In genomic region chr15:52789008-52789600, GRCh38 we compare ENCODE assay signal across 10 cellular contexts. TPM values are rescaled to one million over a fixed set of nuclear protein-coding genes. Genes with fewer than 3 reads are reported as not detected.
DNase-seq lines count a peak whose midpoint lies in the region; ATAC-seq, FAIRE-seq and TF ChIP-seq lines count a peak whose summit lies in the region.
"Had no signal": no experiment of that assay in that cellular context is flagged by ENCODE, and none has a peak within 500 bp of the region (broad histone marks: within the 10 kb centered on the region; RNA-seq: fewer than 3 reads in every experiment).

No MANE protein-coding gene starts in this region.

- CTCF ChIA-PET in OCI-LY7 (lab: Charles Lee; ENCODE audit: unreplicated experiment) = no interaction called here

- H3K27me3 ChIP-seq in DND-41 (ENCODE audit: insufficient read depth, low read length, poor library complexity) (no peaks in the 10 kb centered on the region), endodermal cell (ENCODE audit: control insufficient read depth, insufficient read depth, low read length, poor library complexity, severe bottlenecking) (peaks cover 98% of the 10 kb centered on the region), pancreas (no peaks in the 10 kb centered on the region), foreskin keratinocyte (peaks cover 100% of the 10 kb centered on the region)

- peaks cover 13% of the 10 kb centered on the region for H3K4me1 ChIP-seq in DND-41 (ENCODE audit: insufficient read depth, low read length)
- no peaks in the 10 kb centered on the region for H3K4me1 ChIP-seq in OCI-LY7 (ENCODE audit: insufficient read depth, low read length, poor library complexity, severe bottlenecking)
- H3K4me1 ChIP-seq in endodermal cell (ENCODE audit: control insufficient read depth, insufficient read depth, low read length) = peaks cover 30% of the 10 kb centered on the region
- no peaks in the 10 kb centered on the region for H3K4me1 ChIP-seq in pancreas
- no peaks in the 10 kb centered on the region for H3K4me1 ChIP-seq in foreskin keratinocyte

- H3K4me2 ChIP-seq in DND-41 (ENCODE audit: insufficient read depth, low read length) (peak overlapping the region; percentile 90), OCI-LY7 (ENCODE audit: low read length) (peak overlapping the region; percentile 72; the same call in 1 of the 2 replicates)

- TF ChIP-seq CTCF in DND-41 (IDR thresholded peaks at IDR 0.05; ENCODE audit: borderline replicate concordance, extremely low read depth, low read length, poor library complexity, severe bottlenecking) (no peak), OCI-LY7 (conservative IDR thresholded peaks at IDR 0.05; ENCODE audit: low read length) (no peak), endodermal cell (conservative IDR thresholded peaks at IDR 0.05) (no peak), pancreas (IDR thresholded peaks at IDR 0.05) (no peak), foreskin keratinocyte (conservative IDR thresholded peaks at IDR 0.05) (no peak)

- H3K27me3 Mint-ChIP-seq in endodermal cell (ENCODE audit: insufficient read depth) = peaks cover 70% of the 10 kb centered on the region

- H3K36me3 ChIP-seq in DND-41 (ENCODE audit: insufficient read depth, low read length) = no peaks in the 10 kb centered on the region
- H3K36me3 ChIP-seq in OCI-LY7 (ENCODE audit: insufficient read depth, low read length) = no peaks in the 10 kb centered on the region
- no peaks in the 10 kb centered on the region for H3K36me3 ChIP-seq in endodermal cell (ENCODE audit: control insufficient read depth, insufficient read depth, low read length)
- H3K36me3 ChIP-seq in pancreas = no peaks in the 10 kb centered on the region

- H3K4me3 ChIP-seq in DND-41 (ENCODE audit: low read depth in 1 of 2, low read length in 2 of 2) (peak overlapping the region in 1 of 2 experiments; percentile 57; a peak in 2 of 4 replicates), OCI-LY7 (ENCODE audit: low read depth, low read length, poor library complexity, severe bottlenecking) (no peak overlapping the region), endodermal cell (ENCODE audit: low read length) (peak overlapping the region; percentile 76), pancreas (peak overlapping the region; percentile 61 to 83 (median 66))

- WGBS in endodermal cell (ENCODE audit: insufficient coverage in 1 of 2, insufficient read length in 1 of 2), 2 experiments = 7 to 11% methylated on average over 9 to 37 of the region's 37 CpGs
- WGBS in pancreas, 2 donors = 1 to 2% methylated on average over 37 of the region's 37 CpGs

- H3K36me3 Mint-ChIP-seq in endodermal cell (ENCODE audit: low read depth) = no peaks in the 10 kb centered on the region

- no peaks in the 10 kb centered on the region for H3K9me2 ChIP-seq in OCI-LY7 (ENCODE audit: insufficient read depth, low read length)

- no TSS peak for BruUV-seq in OCI-LY7 (replicated peaks; lab: Mats Ljungman, UMichigan)

- peaks cover 50% of the 10 kb centered on the region for H3K4me1 Mint-ChIP-seq in endodermal cell

- no peak overlapping the region for H3K27ac ChIP-seq in DND-41 (ENCODE audit: low read length)
- no peak overlapping the region for H3K27ac ChIP-seq in OCI-LY7 (ENCODE audit: low read depth, low read length, poor library complexity, severe bottlenecking)
- H3K27ac ChIP-seq in endodermal cell (ENCODE audit: low read depth, low read length) = no peak overlapping the region
- H3K27ac ChIP-seq in pancreas = peak overlapping the region; percentile 62 to 92 (median 79)
- H3K27ac ChIP-seq in foreskin keratinocyte = no peak overlapping the region

- intact Hi-C loops in OCI-LY7 (cut with micrococcal nuclease; ENCODE audit: unreplicated experiment) = no loop called here
- intact Hi-C loops in pancreas (cut with DNase I) = loop anchor here in 1 of 3 donors (10.0 kb wide), 1 partner anchor 666 kb away; no protein-coding TSS in a partner anchor

- DNase-seq in DND-41 (no peak), OCI-LY7 (ENCODE audit: low spot score) (no peak), endodermal cell (peak; percentile 60), pancreas (peak in 5 of 6 donors; percentile 10 to 87 (median 56)), foreskin keratinocyte (no peak), LoVo (ENCODE audit: low spot score) (no peak)

- POLR2A ChIA-PET in OCI-LY7 (lab: Charles Lee) = interaction anchor here (0.5 to 0.7 kb wide), 2 partner anchors 18 to 515 kb away, joined by 3 read pairs; no protein-coding TSS in a partner anchor

- H3K9ac ChIP-seq in DND-41 (ENCODE audit: low read depth, low read length) (peak overlapping the region; percentile 62; the same call in 1 of the 2 replicates), endodermal cell (ENCODE audit: extremely low read depth, low read length, poor library complexity, severe bottlenecking) (no peak overlapping the region)

- H3K27ac Mint-ChIP-seq in endodermal cell = no peak overlapping the region

- peak overlapping the region; percentile 63 for H3K4me3 Mint-ChIP-seq in endodermal cell

- no peaks in the 10 kb centered on the region for H4K20me1 ChIP-seq in DND-41 (ENCODE audit: insufficient read depth, low read length)
- H4K20me1 ChIP-seq in OCI-LY7 (ENCODE audit: insufficient read depth, low read length) = no peaks in the 10 kb centered on the region

- H2AFZ ChIP-seq in DND-41 (ENCODE audit: low read depth, low read length) = no peak overlapping the region
- H2AFZ ChIP-seq in OCI-LY7 (ENCODE audit: low read length) = no peak overlapping the region

- no peaks in the 10 kb centered on the region for H3K79me2 ChIP-seq in DND-41 (ENCODE audit: insufficient read depth, low read length)
- no peaks in the 10 kb centered on the region for H3K79me2 ChIP-seq in OCI-LY7 (ENCODE audit: insufficient read depth, low read depth, low read length)

- no peaks in the 10 kb centered on the region for H3K9me3 Mint-ChIP-seq in endodermal cell

- FAIRE-seq in pancreas (lab: Jason Lieb, UNC) = no peak
- FAIRE-seq: K562 had no signal

- no peak for ATAC-seq in DND-41 (ENCODE audit: insufficient read depth, low read depth)
- ATAC-seq in pancreas = no peak
- ATAC-seq in HG03097 (IDR thresholded peaks at IDR 0.05; ENCODE audit: low FRiP score, unreplicated experiment) = no peak
- no peak for ATAC-seq in foreskin keratinocyte
- ATAC-seq in GM21515 (IDR thresholded peaks at IDR 0.05; ENCODE audit: unreplicated experiment) = no peak

- H3K9me3 ChIP-seq in DND-41 (ENCODE audit: insufficient read depth, low read length, severe bottlenecking) (peaks cover 2% of the 10 kb centered on the region), OCI-LY7 (ENCODE audit: low read length) (no peaks in the 10 kb centered on the region), endodermal cell (ENCODE audit: control insufficient read depth, low read length) (no peaks in the 10 kb centered on the region), pancreas (no peaks in the 10 kb centered on the region)

RNA-seq across cellular contexts. Expression of gene ONECUT1, which starts 1.0 kb away (rescaled TPM):
- 0.25 and 0.28 TPM in 2 replicates for total RNA-seq in OCI-LY7 (2014; rRNA removed; shearing (Covaris generic))
- total RNA-seq in OCI-LY7 (2022) (0.15 and 0.52 TPM in 2 replicates), endodermal cell (1 to 10 TPM; 1.8 to 5.3 TPM), pancreas (10 to 100 TPM; 30.4 to 56.2 (median 37.7) TPM), foreskin keratinocyte (not detected in 2 replicates)
- polyA plus RNA-seq in endodermal cell (2013, experiment 1 of 2) = 5.6 TPM
- polyA plus RNA-seq in endodermal cell (2013, experiment 2 of 2) = 4.6 TPM
- polyA plus RNA-seq in pancreas (10 to 100 TPM in 1 of 2 donors, 1 to 10 TPM in 1; 8.0 to 36.2 TPM), foreskin keratinocyte (not detected in 2 replicates)
- total RNA-seq: K562, ureter had no signal
- polyA plus RNA-seq: K562 had no signal

Comparison
In these comparisons a context has a peak if more than half of its experiments do, and no peak if none do; other contexts are left out.
1. DNase-seq: peak in endodermal cell (single experiment) and pancreas (5 of 6); none in DND-41 (single experiment), OCI-LY7 (single experiment), foreskin keratinocyte (0 of 2) and LoVo (single experiment).
2. H3K27ac ChIP-seq: peak in pancreas (4 of 4); none in DND-41 (single experiment), OCI-LY7 (single experiment), endodermal cell (single experiment) and foreskin keratinocyte (single experiment).
3. RNA of gene ONECUT1, which starts 1.0 kb away (total RNA-seq): 30.4 to 56.2 TPM in pancreas; 1.8 to 5.3 TPM in endodermal cell, 0.15 to 0.52 TPM in OCI-LY7 and not detected in foreskin keratinocyte; every median in the first group is over 4 times any median in the second.